20 cellular contexts compared by ENCODE assay signal in genomic region chr7:27153526-27153925, GRCh38. TPM values are rescaled to one million over a fixed set of nuclear protein-coding genes. Genes with fewer than 3 reads are reported as not detected.
DNase-seq lines count a peak whose midpoint lies in the region; ATAC-seq and TF ChIP-seq lines count a peak whose summit lies in the region.
"Had no signal": no experiment of that assay in that cellular context is flagged by ENCODE, and none has a peak within 500 bp of the region (broad histone marks: within the 10 kb centered on the region; RNA-seq: fewer than 3 reads in every experiment).

No MANE protein-coding gene starts in this region.

- DNase-seq in SK-N-SH (peak; percentile 24), sigmoid colon (no peak), mesenteric fat pad (ENCODE audit: low spot score) (no peak)
- no peak for DNase-seq in activated T-helper 1 cell treated with anti-CD3 and anti-CD28 coated beads, Interleukin-12 subunit alpha, Interleukin-12 subunit beta, Interleukin-2, Interleukin-4 antibody, amounts not matched to agents 30 ng/mL and 10 ng/mL and 1 ng/mL, durations not matched to agents 14 hours and 24 hours and 36 hours (ENCODE audit: low spot score)
- DNase-seq: 8988T, activated T-cell treated with anti-CD3 and anti-CD28 coated beads for 4 hours, BE2C, NCI-H187 treated with DMSO at 0.1 percent for 48 hours, NCI-H510A treated with DMSO at 0.1 percent for 48 hours, SHP77, T-helper 9 cell, trophoblast cell had no signal

- TF ChIP-seq EP300 in SK-N-SH (IDR thresholded peaks at IDR 0.05; ENCODE audit: borderline replicate concordance in 1 of 2, low read depth in 1 of 2, low read length in 1 of 2) (no peak), sigmoid colon (IDR thresholded peaks at IDR 0.05) (no peak)

- no peak overlapping the region for H3K27ac Mint-ChIP-seq in activated T-helper 1 cell treated with anti-CD3 and anti-CD28 coated beads, Interleukin-12 subunit alpha, Interleukin-12 subunit beta, Interleukin-2, Interleukin-4 antibody, amounts not matched to agents 30 ng/mL and 10 ng/mL and 1 ng/mL, durations not matched to agents 14 hours and 24 hours and 36 hours

- intact Hi-C loops in sigmoid colon (cut with DNase I): loop anchor here (5.0 kb wide), 1 partner anchor 1296 kb away; no protein-coding TSS in a partner anchor
- intact Hi-C loops in activated T-helper 1 cell treated with anti-CD3 and anti-CD28 coated beads, Interleukin-12 subunit alpha, Interleukin-12 subunit beta, Interleukin-2, Interleukin-4 antibody, amounts not matched to agents 30 ng/mL and 10 ng/mL and 1 ng/mL, durations not matched to agents 14 hours and 24 hours and 36 hours (cut with micrococcal nuclease): loop anchor here (1.0 to 5.0 kb wide), 2 partner anchors 8 to 56 kb away; partner anchors contain the start of gene HOXA1

- H3K4me1 Mint-ChIP-seq in activated T-helper 1 cell treated with anti-CD3 and anti-CD28 coated beads, Interleukin-12 subunit alpha, Interleukin-12 subunit beta, Interleukin-2, Interleukin-4 antibody, amounts not matched to agents 30 ng/mL and 10 ng/mL and 1 ng/mL, durations not matched to agents 14 hours and 24 hours and 36 hours (ENCODE audit: low read depth): peaks cover 18% of the 10 kb centered on the region

- H4K20me1 ChIP-seq in SK-N-SH (ENCODE audit: insufficient read depth) (peaks cover 6% of the 10 kb centered on the region; the same call in 1 of the 2 replicates), Loucy (ENCODE audit: insufficient read depth, low read length, poor library complexity, severe bottlenecking) (peaks cover 36% of the 10 kb centered on the region)

- H3K4me1 ChIP-seq in SK-N-SH (ENCODE audit: control insufficient read depth in 1 of 2, insufficient read depth in 2 of 2, low read depth in 1 of 2, low read length in 1 of 2) (peaks cover 0 to 9% of the 10 kb centered on the region in 2 experiments; a peak in 1 of 4 replicates), Loucy (ENCODE audit: insufficient read depth, low read length, poor library complexity, severe bottlenecking) (peaks cover 21% of the 10 kb centered on the region), iPS-15b (ENCODE audit: control insufficient read depth, insufficient read depth, low read length) (no peaks in the 10 kb centered on the region), sigmoid colon (peaks cover 0 to 65% (median 47%) of the 10 kb centered on the region in 4 donors)
- H3K4me1 ChIP-seq: BE2C had no signal

- no peaks in the 10 kb centered on the region for H3K36me3 ChIP-seq in SK-N-SH (replicated peaks in 1 of 2; ENCODE audit: control insufficient read depth in 1 of 2, insufficient read depth in 2 of 2, low read length in 1 of 2)
- peaks cover 21% of the 10 kb centered on the region; the same call in 1 of the 2 replicates for H3K36me3 ChIP-seq in Loucy (ENCODE audit: insufficient read depth, low read length)
- H3K36me3 ChIP-seq in iPS-15b (ENCODE audit: control insufficient read depth, insufficient read depth, low read length): no peaks in the 10 kb centered on the region
- no peaks in the 10 kb centered on the region for H3K36me3 ChIP-seq in sigmoid colon
- H3K36me3 ChIP-seq: adrenal gland, BE2C had no signal

- H3K9me3 ChIP-seq in SK-N-SH (no peaks in the 10 kb centered on the region), Loucy (ENCODE audit: insufficient read depth, low read depth, low read length) (no peaks in the 10 kb centered on the region), iPS-15b (ENCODE audit: control insufficient read depth, insufficient read depth, low read length) (no peaks in the 10 kb centered on the region), sigmoid colon (no peaks in the 10 kb centered on the region)
- H3K9me3 ChIP-seq: adrenal gland, BE2C had no signal

- no peak for TF ChIP-seq POLR2A in sigmoid colon (IDR thresholded peaks at IDR 0.05)

- TF ChIP-seq RAD21 in SK-N-SH (IDR thresholded peaks at IDR 0.05; ENCODE audit: low read length): no peak

- H3K36me3 Mint-ChIP-seq in activated T-helper 1 cell treated with anti-CD3 and anti-CD28 coated beads, Interleukin-12 subunit alpha, Interleukin-12 subunit beta, Interleukin-2, Interleukin-4 antibody, amounts not matched to agents 30 ng/mL and 10 ng/mL and 1 ng/mL, durations not matched to agents 14 hours and 24 hours and 36 hours (ENCODE audit: low read depth): no peaks in the 10 kb centered on the region

- 38% methylated on average over 3 of the region's 3 CpGs for WGBS in SK-N-SH (ENCODE audit: low lambda C conversion rate)
- WGBS in sigmoid colon, 2 donors: 41 to 77% methylated on average over 3 of the region's 3 CpGs

- H3K79me2 ChIP-seq in SK-N-SH (ENCODE audit: insufficient read depth): no peaks in the 10 kb centered on the region
- H3K79me2 ChIP-seq in Loucy (ENCODE audit: insufficient read depth, low read length): peaks cover 100% of the 10 kb centered on the region

- H3K9ac ChIP-seq in SK-N-SH (no peak overlapping the region), Loucy (ENCODE audit: low read depth, low read length, poor library complexity, severe bottlenecking) (peak overlapping the region; percentile 99), iPS-15b (ENCODE audit: low read depth, low read length) (no peak overlapping the region)

- no peaks in the 10 kb centered on the region for H3F3A ChIP-seq in SK-N-SH (replicated peaks; ENCODE audit: insufficient read depth)
- H3F3A ChIP-seq in Loucy (ENCODE audit: low read depth): no peaks in the 10 kb centered on the region

- H3K4me3 ChIP-seq in SK-N-SH (ENCODE audit: low read depth in 2 of 2, low read length in 1 of 2) (no peak overlapping the region), Loucy (ENCODE audit: low read length, poor library complexity, severe bottlenecking) (peak overlapping the region; percentile 94), iPS-15b (ENCODE audit: low read depth, low read length) (peak overlapping the region; percentile 5), sigmoid colon (no peak overlapping the region)
- H3K4me3 ChIP-seq: GM12878, skin epidermis had no signal

- CTCF ChIA-PET in SK-N-SH (lab: Yijun Ruan, JAX): interaction anchor here (0.6 to 11.7 kb wide), 6 partner anchors 5 to 1257 kb away, joined by 3 to 270 read pairs (median 8); partner anchors contain the start of genes HOXA3, HOXA5, HOXA6 and HOXA7

- no peaks in the 10 kb centered on the region for H3K9me3 Mint-ChIP-seq in activated T-helper 1 cell treated with anti-CD3 and anti-CD28 coated beads, Interleukin-12 subunit alpha, Interleukin-12 subunit beta, Interleukin-2, Interleukin-4 antibody, amounts not matched to agents 30 ng/mL and 10 ng/mL and 1 ng/mL, durations not matched to agents 14 hours and 24 hours and 36 hours
- H3K9me3 Mint-ChIP-seq: central memory CD8-positive, alpha-beta T cell had no signal

- H3K27me3 ChIP-seq in SK-N-SH (ENCODE audit: insufficient read depth) (peaks cover 100% of the 10 kb centered on the region), Loucy (ENCODE audit: insufficient read depth, low read length, poor library complexity, severe bottlenecking) (peaks cover 33% of the 10 kb centered on the region), iPS-15b (ENCODE audit: control insufficient read depth, insufficient read depth, low read length) (peaks cover 99% of the 10 kb centered on the region), sigmoid colon (no peaks in the 10 kb centered on the region)
- H3K27me3 ChIP-seq: adrenal gland had no signal

- H3K27ac ChIP-seq in SK-N-SH (ENCODE audit: low read depth in 2 of 2, low read length in 1 of 2) (no peak overlapping the region), sigmoid colon (peak overlapping the region in 3 of 4 donors; percentile 91 to 96 (median 95))

- H3K9me2 ChIP-seq in SK-N-SH: no peaks in the 10 kb centered on the region
- H3K9me2 ChIP-seq in Loucy (replicated peaks; ENCODE audit: low read depth, low read length): no peaks in the 10 kb centered on the region

- H3K4me2 ChIP-seq in SK-N-SH (no peak overlapping the region), Loucy (ENCODE audit: low read depth, low read length, poor library complexity, severe bottlenecking) (peak overlapping the region; percentile 91)

- TF ChIP-seq CTCF in SK-N-SH (IDR thresholded peaks at IDR 0.05): no peak
- TF ChIP-seq CTCF in Loucy (conservative IDR thresholded peaks at IDR 0.05; ENCODE audit: low read length): no peak
- TF ChIP-seq CTCF in sigmoid colon (IDR thresholded peaks at IDR 0.05): no peak

- H2AFZ ChIP-seq in SK-N-SH (ENCODE audit: low read depth) (no peak overlapping the region), Loucy (ENCODE audit: low read length) (no peak overlapping the region)

- H3K4me3 Mint-ChIP-seq in activated T-helper 1 cell treated with anti-CD3 and anti-CD28 coated beads, Interleukin-12 subunit alpha, Interleukin-12 subunit beta, Interleukin-2, Interleukin-4 antibody, amounts not matched to agents 30 ng/mL and 10 ng/mL and 1 ng/mL, durations not matched to agents 14 hours and 24 hours and 36 hours: no peak overlapping the region
- H3K4me3 Mint-ChIP-seq: central memory CD8-positive, alpha-beta T cell had no signal

- POLR2A ChIA-PET in SK-N-SH (lab: Yijun Ruan, JAX): no interaction called here

- peaks cover 85% of the 10 kb centered on the region for H3K27me3 Mint-ChIP-seq in activated T-helper 1 cell treated with anti-CD3 and anti-CD28 coated beads, Interleukin-12 subunit alpha, Interleukin-12 subunit beta, Interleukin-2, Interleukin-4 antibody, amounts not matched to agents 30 ng/mL and 10 ng/mL and 1 ng/mL, durations not matched to agents 14 hours and 24 hours and 36 hours (ENCODE audit: insufficient read depth)

- no peak for ATAC-seq in SK-N-SH treated with all-trans-retinoic acid at 6 μM for 48 hours
- ATAC-seq in GM19467 (IDR thresholded peaks at IDR 0.05; ENCODE audit: unreplicated experiment): no peak
- ATAC-seq: GM12878 had no signal

RNA-seq across cellular contexts. Expression of gene HOXA3, which starts 1.1 kb away (rescaled TPM):
- polyA plus RNA-seq in SK-N-SH (2012; rRNA removed) (0.15 TPM in 1 of 2 replicates, not detected in the other), sigmoid colon (10 to 100 TPM in 2 of 3 donors, 1 to 10 TPM in 1; 3.9 to 15.6 (median 10.3) TPM)
- polyA plus RNA-seq in SK-N-SH (2012; cell fraction: cytosol; rRNA removed): not detected in 2 replicates
- polyA plus RNA-seq in SK-N-SH (2012; cell fraction: nucleus; rRNA removed): not detected in 2 replicates
- total RNA-seq in sigmoid colon (10 to 100 TPM in 2 of 4 donors, 1 to 10 TPM in 2; 4.9 to 20.8 (median 12.0) TPM), mesenteric fat pad (5.8 TPM)
- not detected in 2 replicates for total RNA-seq in activated T-helper 1 cell treated with anti-CD3 and anti-CD28 coated beads, Interleukin-12 subunit alpha, Interleukin-12 subunit beta, Interleukin-2, Interleukin-4 antibody, amounts not matched to agents 30 ng/mL and 10 ng/mL and 1 ng/mL, durations not matched to agents 14 hours and 24 hours and 36 hours
- total RNA-seq: GM12878 had no signal

RNA-seq across cellular contexts. Expression of gene HOXA7, which starts 2.9 kb away (rescaled TPM):
- not detected in 2 replicates for polyA plus RNA-seq in SK-N-SH (2012; rRNA removed)
- polyA plus RNA-seq in SK-N-SH (2012; cell fraction: cytosol; rRNA removed): not detected in 2 replicates
- not detected in 2 replicates for polyA plus RNA-seq in SK-N-SH (2012; cell fraction: nucleus; rRNA removed)
- total RNA-seq in sigmoid colon: 1 to 10 TPM; 4.7 to 9.1 (median 7.3) TPM
- 10 to 100 TPM; 18.0 to 23.9 (median 18.0) TPM for polyA plus RNA-seq in sigmoid colon
- total RNA-seq in activated T-helper 1 cell treated with anti-CD3 and anti-CD28 coated beads, Interleukin-12 subunit alpha, Interleukin-12 subunit beta, Interleukin-2, Interleukin-4 antibody, amounts not matched to agents 30 ng/mL and 10 ng/mL and 1 ng/mL, durations not matched to agents 14 hours and 24 hours and 36 hours: not detected in 2 replicates
- 7.5 TPM for total RNA-seq in mesenteric fat pad
- total RNA-seq: GM12878 had no signal
- polyA plus RNA-seq: GM12878 had no signal

RNA-seq across cellular contexts. Expression of gene HOXA6, which starts 6.0 kb away (rescaled TPM):
- polyA plus RNA-seq in SK-N-SH (2012; rRNA removed) (not detected in 2 replicates), sigmoid colon (1 to 10 TPM in 2 of 3 donors, not detected in 1; 1.6 to 8.1 TPM)
- polyA plus RNA-seq in SK-N-SH (2012; cell fraction: cytosol; rRNA removed): not detected in 2 replicates
- not detected in 2 replicates for polyA plus RNA-seq in SK-N-SH (2012; cell fraction: nucleus; rRNA removed)
- total RNA-seq in sigmoid colon (1 to 10 TPM; 4.2 to 10.0 (median 4.5) TPM), mesenteric fat pad (3.1 TPM)
- not detected in 2 replicates for total RNA-seq in activated T-helper 1 cell treated with anti-CD3 and anti-CD28 coated beads, Interleukin-12 subunit alpha, Interleukin-12 subunit beta, Interleukin-2, Interleukin-4 antibody, amounts not matched to agents 30 ng/mL and 10 ng/mL and 1 ng/mL, durations not matched to agents 14 hours and 24 hours and 36 hours
- total RNA-seq: GM12878 had no signal

RNA-seq across cellular contexts. Expression of gene HOXA5, which starts 10.0 kb away (rescaled TPM):
- polyA plus RNA-seq in SK-N-SH (2012; rRNA removed) (not detected in 2 replicates), sigmoid colon (10 to 100 TPM in 1 of 3 donors, 1 to 10 TPM in 2; 3.2 to 14.3 (median 7.8) TPM)
- polyA plus RNA-seq in SK-N-SH (2012; cell fraction: cytosol; rRNA removed): not detected in 2 replicates
- not detected in 2 replicates for polyA plus RNA-seq in SK-N-SH (2012; cell fraction: nucleus; rRNA removed)
- total RNA-seq in sigmoid colon (10 to 100 TPM in 3 of 4 donors, 1 to 10 TPM in 1; 9.2 to 12.2 (median 11.2) TPM), mesenteric fat pad (15.3 TPM)
- not detected in 2 replicates for total RNA-seq in activated T-helper 1 cell treated with anti-CD3 and anti-CD28 coated beads, Interleukin-12 subunit alpha, Interleukin-12 subunit beta, Interleukin-2, Interleukin-4 antibody, amounts not matched to agents 30 ng/mL and 10 ng/mL and 1 ng/mL, durations not matched to agents 14 hours and 24 hours and 36 hours

RNA-seq across cellular contexts. Expression of gene HOXA9, which starts 11.8 kb away (rescaled TPM):
- polyA plus RNA-seq in SK-N-SH (2012; rRNA removed) (not detected in 2 replicates), sigmoid colon (10 to 100 TPM; 21.4 to 22.4 (median 21.6) TPM)
- polyA plus RNA-seq in SK-N-SH (2012; cell fraction: cytosol; rRNA removed): not detected in 2 replicates
- polyA plus RNA-seq in SK-N-SH (2012; cell fraction: nucleus; rRNA removed): not detected in 2 replicates
- total RNA-seq in sigmoid colon (10 to 100 TPM; 13.0 to 35.7 (median 18.2) TPM), mesenteric fat pad (10.4 TPM)
- total RNA-seq in activated T-helper 1 cell treated with anti-CD3 and anti-CD28 coated beads, Interleukin-12 subunit alpha, Interleukin-12 subunit beta, Interleukin-2, Interleukin-4 antibody, amounts not matched to agents 30 ng/mL and 10 ng/mL and 1 ng/mL, durations not matched to agents 14 hours and 24 hours and 36 hours: not detected in 2 replicates
- total RNA-seq: GM12878 had no signal
- polyA plus RNA-seq: GM12878 had no signal

Comparison
In these comparisons a context has a peak if more than half of its experiments do, and no peak if none do; other contexts are left out.
1. H3K27ac ChIP-seq: peak in sigmoid colon (3 of 4); none in SK-N-SH (0 of 2).
2. H3K4me3 ChIP-seq: peak in Loucy (single experiment) and iPS-15b (single experiment); none in SK-N-SH (0 of 2) and sigmoid colon (0 of 4).